ENCODE assay signal across 36 cellular contexts in genomic region chr2:225612636-225613035, GRCh38.
"Had no signal": no experiment of that assay in that cellular context is flagged by ENCODE, and none has a peak within 500 bp of the region (broad histone marks: within the 10 kb centered on the region; RNA-seq: fewer than 3 reads in every experiment).

No MANE protein-coding gene starts in this region.

- ATAC-seq: activated CD8-positive, alpha-beta T cell treated with anti-CD3 and anti-CD28 coated beads, Interleukin-2, amount 10 ng/mL, durations not matched to agents 7 days and 5 days; activated naive CD4-positive, alpha-beta T cell treated with anti-CD3 and anti-CD28 coated beads, Interleukin-2, amount 50 U/mL, for 72 hours; activated T-cell treated with anti-CD3 and anti-CD28 coated beads, Interleukin-2, amount 50 U/mL, for 4 hours; activated T-cell treated with anti-CD3 and anti-CD28 coated beads, Interleukin-2, amount 50 U/mL, for 72 hours; activated T-helper 17 cell treated with anti-CD3 and anti-CD28 coated beads, Interleukin-2, amount 50 U/mL, for 72 hours; body of pancreas; T-cell had no signal

- H3K4me1 Mint-ChIP-seq: activated B cell treated with CpG ODN at 0.5 μM for 24 hours; activated CD4-positive, alpha-beta T cell treated with anti-CD3 and anti-CD28 coated beads, Interleukin-2, amount 10 ng/mL, durations not matched to agents 24 days and 14 days; activated naive CD8-positive, alpha-beta T cell treated with anti-CD3 and anti-CD28 coated beads for 36 hours; activated T-helper 17 cell treated with anti-CD3 and anti-CD28 coated beads, Interleukin-2, amount 50 U/mL, for 72 hours; T-cell had no signal

- H3K9me3 ChIP-seq: adrenal gland, body of pancreas, breast epithelium had no signal

- H3K4me3 Mint-ChIP-seq: activated B cell treated with CpG ODN at 0.5 μM for 24 hours; activated CD4-positive, alpha-beta memory T cell treated with anti-CD3 and anti-CD28 coated beads for 36 hours; activated CD4-positive, alpha-beta T cell treated with anti-CD3 and anti-CD28 coated beads, Interleukin-2, amount 10 ng/mL, durations not matched to agents 24 days and 14 days; activated CD8-positive, alpha-beta T cell treated with anti-CD3 and anti-CD28 coated beads, Interleukin-2, amount 10 ng/mL, durations not matched to agents 7 days and 5 days; activated naive CD4-positive, alpha-beta T cell treated with anti-CD3 and anti-CD28 coated beads for 36 hours; activated naive CD8-positive, alpha-beta T cell treated with anti-CD3 and anti-CD28 coated beads for 36 hours; activated T-cell treated with anti-CD3 and anti-CD28 coated beads, Interleukin-2, amount 50 U/mL, for 4 hours; activated T-cell treated with anti-CD3 and anti-CD28 coated beads, Interleukin-2, amount 50 U/mL, for 72 hours; activated T-helper 1 cell treated with anti-CD3 and anti-CD28 coated beads, Interleukin-12 subunit alpha, Interleukin-12 subunit beta, Interleukin-2, Interleukin-4 antibody, amounts not matched to agents 30 ng/mL and 10 ng/mL and 1 ng/mL, durations not matched to agents 14 hours and 24 hours and 36 hours; activated T-helper 17 cell treated with anti-CD3 and anti-CD28 coated beads, Interleukin-2, amount 50 U/mL, for 72 hours; T-cell; T-helper 1 cell treated with Interleukin-12 subunit alpha and Interleukin-12 subunit beta and Interleukin-4 antibody, amounts not matched to agents 30 μg/mL and 1 μg/mL, for 36 hours; T-helper 2 cell treated with Interferon-gamma antibody and Interleukin-4, amounts not matched to agents 5 μg/mL and 100 μg/mL, for 36 hours had no signal

- H3K9me3 Mint-ChIP-seq: activated B cell treated with CpG ODN at 0.5 μM for 24 hours; activated CD4-positive, alpha-beta memory T cell treated with anti-CD3 and anti-CD28 coated beads for 36 hours; activated CD4-positive, alpha-beta T cell treated with anti-CD3 and anti-CD28 coated beads, Interleukin-2, amount 10 ng/mL, durations not matched to agents 24 days and 14 days; activated naive CD4-positive, alpha-beta T cell treated with anti-CD3 and anti-CD28 coated beads for 36 hours; activated naive CD4-positive, alpha-beta T cell treated with anti-CD3 and anti-CD28 coated beads, Interleukin-2, amount 50 U/mL, for 72 hours; activated naive CD8-positive, alpha-beta T cell treated with anti-CD3 and anti-CD28 coated beads for 36 hours; activated T-cell treated with anti-CD3 and anti-CD28 coated beads, Interleukin-2, amount 50 U/mL, for 4 hours; activated T-cell treated with anti-CD3 and anti-CD28 coated beads, Interleukin-2, amount 50 U/mL, for 72 hours; activated T-helper 1 cell treated with anti-CD3 and anti-CD28 coated beads, Interleukin-12 subunit alpha, Interleukin-12 subunit beta, Interleukin-2, Interleukin-4 antibody, amounts not matched to agents 30 ng/mL and 10 ng/mL and 1 ng/mL, durations not matched to agents 14 hours and 24 hours and 36 hours; activated T-helper 17 cell treated with anti-CD3 and anti-CD28 coated beads, Interleukin-2, amount 50 U/mL, for 72 hours; T-helper 1 cell treated with Interleukin-12 subunit alpha and Interleukin-12 subunit beta and Interleukin-4 antibody, amounts not matched to agents 30 μg/mL and 1 μg/mL, for 36 hours; T-helper 2 cell treated with Interferon-gamma antibody and Interleukin-4, amounts not matched to agents 5 μg/mL and 100 μg/mL, for 36 hours had no signal

- H3K27me3 ChIP-seq: adrenal gland, body of pancreas, brain microvascular endothelial cell, breast epithelium had no signal

- H3K27me3 Mint-ChIP-seq: activated CD4-positive, alpha-beta memory T cell treated with anti-CD3 and anti-CD28 coated beads for 36 hours; activated T-helper 17 cell treated with anti-CD3 and anti-CD28 coated beads, Interleukin-2, amount 50 U/mL, for 72 hours had no signal

- H3K36me3 ChIP-seq: adrenal gland, brain microvascular endothelial cell, breast epithelium had no signal

- H3K4me3 ChIP-seq: adrenal gland, body of pancreas, breast epithelium had no signal

- H3K4me1 ChIP-seq: adrenal gland, body of pancreas, breast epithelium had no signal

- H3K27ac Mint-ChIP-seq: activated B cell treated with CpG ODN at 0.5 μM for 24 hours; activated CD4-positive, alpha-beta memory T cell treated with anti-CD3 and anti-CD28 coated beads for 36 hours; activated CD4-positive, alpha-beta T cell treated with anti-CD3 and anti-CD28 coated beads, Interleukin-2, amount 10 ng/mL, durations not matched to agents 24 days and 14 days; activated CD8-positive, alpha-beta T cell treated with anti-CD3 and anti-CD28 coated beads, Interleukin-2, amount 10 ng/mL, durations not matched to agents 7 days and 5 days; activated naive CD4-positive, alpha-beta T cell treated with anti-CD3 and anti-CD28 coated beads for 36 hours; activated naive CD4-positive, alpha-beta T cell treated with anti-CD3 and anti-CD28 coated beads, Interleukin-2, amount 50 U/mL, for 72 hours; activated naive CD8-positive, alpha-beta T cell treated with anti-CD3 and anti-CD28 coated beads for 36 hours; activated T-cell treated with anti-CD3 and anti-CD28 coated beads, Interleukin-2, amount 50 U/mL, for 72 hours; activated T-helper 1 cell treated with anti-CD3 and anti-CD28 coated beads, Interleukin-12 subunit alpha, Interleukin-12 subunit beta, Interleukin-2, Interleukin-4 antibody, amounts not matched to agents 30 ng/mL and 10 ng/mL and 1 ng/mL, durations not matched to agents 14 hours and 24 hours and 36 hours; activated T-helper 17 cell treated with anti-CD3 and anti-CD28 coated beads, Interleukin-2, amount 50 U/mL, for 72 hours; T-cell; T-helper 1 cell treated with Interleukin-12 subunit alpha and Interleukin-12 subunit beta and Interleukin-4 antibody, amounts not matched to agents 30 μg/mL and 1 μg/mL, for 36 hours; T-helper 2 cell treated with Interferon-gamma antibody and Interleukin-4, amounts not matched to agents 5 μg/mL and 100 μg/mL, for 36 hours had no signal

- H3K27ac ChIP-seq: adrenal gland, body of pancreas, brain microvascular endothelial cell, breast epithelium, VCaP had no signal

- DNase-seq: activated B cell treated with CpG ODN at 0.5 μM for 24 hours; activated CD4-positive, alpha-beta memory T cell treated with anti-CD3 and anti-CD28 coated beads for 36 hours; activated CD4-positive, alpha-beta T cell treated with anti-CD3 and anti-CD28 coated beads for 4 hours; activated CD4-positive, alpha-beta T cell treated with anti-CD3 and anti-CD28 coated beads, Interleukin-2, amount 10 ng/mL, durations not matched to agents 24 days and 14 days; activated CD4-positive, alpha-beta T cell treated with anti-CD3 and anti-CD28 coated beads, Interleukin-2, amount 50 U/mL, for 1 hour; activated CD4-positive, alpha-beta T cell treated with anti-CD3 and anti-CD28 coated beads, Interleukin-2, amount 50 U/mL, for 4 hours; activated CD4-positive, CD25-positive, alpha-beta regulatory T cell treated with anti-CD3 and anti-CD28 coated beads, Interleukin-2, amount 50 U/mL, for 72 hours; activated CD8-positive, alpha-beta memory T cell treated with anti-CD3 and anti-CD28 coated beads for 24 hours; activated CD8-positive, alpha-beta memory T cell treated with anti-CD3 and anti-CD28 coated beads, Interleukin-2, amount 50 U/mL, for 4 hours; activated CD8-positive, alpha-beta T cell treated with anti-CD3 and anti-CD28 coated beads, Interleukin-2, amount 10 ng/mL, durations not matched to agents 7 days and 5 days; activated effector memory CD4-positive, alpha-beta T cell treated with anti-CD3 and anti-CD28 coated beads, Interleukin-2, amount 50 U/mL, for 16 hours; activated gamma-delta T cell treated with Interleukin-2 at 50 U/mL for 16 hours; activated naive CD4-positive, alpha-beta T cell; activated naive CD4-positive, alpha-beta T cell treated with anti-CD3 and anti-CD28 coated beads for 36 hours; activated naive CD4-positive, alpha-beta T cell treated with anti-CD3 and anti-CD28 coated beads, Interleukin-2, amount 50 U/mL, for 16 hours; activated naive CD8-positive, alpha-beta T cell treated with anti-CD3 and anti-CD28 coated beads for 36 hours; activated T-cell treated with anti-CD3 and anti-CD28 coated beads for 4 hours; activated T-cell treated with anti-CD3 and anti-CD28 coated beads, Interleukin-2, amount 50 U/mL, for 1 hour; activated T-cell treated with anti-CD3 and anti-CD28 coated beads, Interleukin-2, amount 50 U/mL, for 4 hours; activated T-cell treated with anti-CD3 and anti-CD28 coated beads, Interleukin-2, amount 50 U/mL, for 72 hours; adrenal gland; amniotic stem cell; aorta; body of pancreas; brain microvascular endothelial cell; central memory CD4-positive, alpha-beta T cell; T-cell; T-helper 2 cell; T-helper 9 cell had no signal

- H3K36me3 Mint-ChIP-seq: activated CD4-positive, alpha-beta memory T cell treated with anti-CD3 and anti-CD28 coated beads for 36 hours; activated naive CD4-positive, alpha-beta T cell treated with anti-CD3 and anti-CD28 coated beads, Interleukin-2, amount 50 U/mL, for 72 hours; activated naive CD8-positive, alpha-beta T cell treated with anti-CD3 and anti-CD28 coated beads for 36 hours; T-cell had no signal
